In the genomic region with DNA sequence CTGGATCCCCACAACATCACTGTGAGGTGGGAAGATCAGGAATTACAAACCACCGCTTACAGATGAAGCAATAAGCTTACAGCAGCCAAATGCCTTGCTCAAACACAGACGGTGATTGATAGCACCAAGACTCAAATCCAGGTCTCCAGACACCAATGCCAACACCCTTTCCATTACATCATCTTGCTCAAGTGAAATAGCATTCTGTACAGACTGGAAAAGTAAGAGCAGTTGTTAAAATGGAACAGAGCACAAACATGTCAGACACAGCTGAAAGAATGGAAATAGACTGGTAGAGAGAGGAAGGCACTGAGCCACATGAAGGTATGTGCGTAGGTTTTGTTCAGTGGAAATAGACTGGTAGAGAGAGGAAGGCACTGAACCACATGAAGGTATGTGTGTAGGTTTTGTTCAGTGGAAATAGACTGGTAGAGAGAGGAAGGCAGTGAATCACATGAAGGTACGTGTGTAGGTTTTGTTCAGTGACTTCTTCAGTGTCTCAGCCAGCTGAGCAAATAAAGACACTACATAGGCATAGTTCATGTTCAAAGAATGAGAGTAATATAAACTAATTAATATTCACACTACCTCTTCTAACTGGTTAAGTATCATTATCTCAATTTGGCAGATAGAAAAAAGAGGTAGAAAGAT, we compare ENCODE assay signal across 9 cellular contexts.
DNase-seq lines count a peak whose midpoint lies in the region; ATAC-seq and TF ChIP-seq lines count a peak whose summit lies in the region.
"Had no signal": no experiment of that assay in that cellular context is flagged by ENCODE, and none has a peak within 500 bp of the region (broad histone marks: within the 10 kb centered on the region; RNA-seq: fewer than 3 reads in every experiment).

No MANE protein-coding gene starts in this region.

- H3K4me1 ChIP-seq in stomach smooth muscle (ENCODE audit: control insufficient read depth, insufficient read depth, low read length), result no peaks in the 10 kb centered on the region

- H3K36me3 Mint-ChIP-seq in activated naive CD4-positive, alpha-beta T cell treated with anti-CD3 and anti-CD28 coated beads, Interleukin-2, amount 50 U/mL, for 24 hours, result no peaks in the 10 kb centered on the region

- no peaks in the 10 kb centered on the region for H3K9me3 Mint-ChIP-seq in activated naive CD4-positive, alpha-beta T cell treated with anti-CD3 and anti-CD28 coated beads, Interleukin-2, amount 50 U/mL, for 24 hours

- TF ChIP-seq CTCF in fibroblast of mammary gland (conservative IDR thresholded peaks at IDR 0.05; ENCODE audit: control insufficient read depth, insufficient read depth, low read depth, low read length), result no peak

- no peaks in the 10 kb centered on the region for H3K9me3 ChIP-seq in stomach smooth muscle (ENCODE audit: control insufficient read depth in 2 of 2, low read length in 2 of 2)

- H3K4me3 ChIP-seq in fibroblast of mammary gland (ENCODE audit: control insufficient read depth, low read depth, low read length), result no peak overlapping the region
- H3K4me3 ChIP-seq in stomach smooth muscle (ENCODE audit: low read length in 2 of 2), result no peak overlapping the region

- no peak for ATAC-seq in HG02759 (IDR thresholded peaks at IDR 0.05; ENCODE audit: unreplicated experiment)

- peak overlapping the region; percentile 47 for H3K27ac ChIP-seq in stomach smooth muscle (ENCODE audit: low read length)

- H3K27me3 ChIP-seq in stomach smooth muscle (ENCODE audit: control insufficient read depth in 1 of 2, insufficient read depth in 2 of 2, low read length in 2 of 2), result no peaks in the 10 kb centered on the region

- peak overlapping the region; percentile 86 for H3K27ac Mint-ChIP-seq in activated naive CD4-positive, alpha-beta T cell treated with anti-CD3 and anti-CD28 coated beads, Interleukin-2, amount 50 U/mL, for 24 hours

- H3K9ac ChIP-seq in stomach smooth muscle (ENCODE audit: low read length in 2 of 2), result no peak overlapping the region

- H3K36me3 ChIP-seq in stomach smooth muscle (ENCODE audit: control insufficient read depth in 2 of 2, insufficient read depth in 2 of 2, low read length in 2 of 2), result no peaks in the 10 kb centered on the region

- peaks cover 39% of the 10 kb centered on the region for H3K4me1 Mint-ChIP-seq in activated naive CD4-positive, alpha-beta T cell treated with anti-CD3 and anti-CD28 coated beads, Interleukin-2, amount 50 U/mL, for 24 hours

- no peak for DNase-seq in activated naive CD4-positive, alpha-beta T cell (lab: John Stamatoyannopoulos, UW)
- peak; percentile 76 for DNase-seq in SHP77 treated with DMSO at 0.1 percent for 48 hours (lab: John Stamatoyannopoulos, UW)
- peak; percentile 85 for DNase-seq in fibroblast of mammary gland (ENCODE audit: low read depth)
- no peak for DNase-seq in NOMO-1 treated with dmso at 0.1 percent for 144 hours (lab: John Stamatoyannopoulos, UW; ENCODE audit: unreplicated experiment)
- no peak for DNase-seq in T1000 (lab: John Stamatoyannopoulos, UW)
- DNase-seq: kidney glomerular epithelial cell had no signal

- H3K27me3 Mint-ChIP-seq in activated naive CD4-positive, alpha-beta T cell treated with anti-CD3 and anti-CD28 coated beads, Interleukin-2, amount 50 U/mL, for 24 hours, result peaks cover 2% of the 10 kb centered on the region

- H3K4me3 Mint-ChIP-seq in activated naive CD4-positive, alpha-beta T cell treated with anti-CD3 and anti-CD28 coated beads, Interleukin-2, amount 50 U/mL, for 24 hours, result peak overlapping the region; percentile 57

Comparison
In these comparisons a context has a peak if more than half of its experiments do, and no peak if none do; other contexts are left out.
1. DNase-seq: peak in SHP77 treated with DMSO at 0.1 percent for 48 hours (single experiment) and fibroblast of mammary gland (single experiment); none in activated naive CD4-positive, alpha-beta T cell (0 of 4), NOMO-1 treated with dmso at 0.1 percent for 144 hours (single experiment) and T1000 (single experiment).